Comparison of ENCODE assay signal across 18 cellular contexts in genomic region chr18:56199580-56200320, GRCh38.
DNase-seq lines count a peak whose midpoint lies in the region; ATAC-seq and TF ChIP-seq lines count a peak whose summit lies in the region.
"Had no signal": no experiment of that assay in that cellular context is flagged by ENCODE, and none has a peak within 500 bp of the region (broad histone marks: within the 10 kb centered on the region; RNA-seq: fewer than 3 reads in every experiment).

No MANE protein-coding gene starts in this region.

- peak overlapping the region; percentile 44 for H3K27ac Mint-ChIP-seq in endothelial cell (ENCODE audit: unreplicated experiment)
- no peak overlapping the region for H3K27ac Mint-ChIP-seq in CD8-positive, alpha-beta memory T cell
- H3K27ac Mint-ChIP-seq: activated CD4-positive, alpha-beta memory T cell treated with anti-CD3 and anti-CD28 coated beads, Interleukin-2, amount 10 ng/mL, durations not matched to agents 7 days and 5 days; activated naive CD4-positive, alpha-beta T cell treated with anti-CD3 and anti-CD28 coated beads for 36 hours; mesothelial cell of epicardium had no signal

- intact Hi-C loops in PC-3 (cut with micrococcal nuclease) = no loop called here

- CTCF ChIA-PET in PC-3 (lab: Charles Lee) = no interaction called here
- CTCF ChIA-PET in CD8-positive, alpha-beta memory T cell (lab: Charles Lee) = no interaction called here

- TF ChIP-seq CTCF in PC-3 (conservative IDR thresholded peaks at IDR 0.05; ENCODE audit: low read depth, low read length) (no peak), endothelial cell (IDR thresholded peaks at IDR 0.05; ENCODE audit: unreplicated experiment) (no peak), smooth muscle cell (IDR thresholded peaks at IDR 0.05; ENCODE audit: borderline replicate concordance, insufficient read depth, poor library complexity, severe bottlenecking) (no peak)

- H3K79me2 ChIP-seq in PC-3 (ENCODE audit: low read length) = no peaks in the 10 kb centered on the region
- no peaks in the 10 kb centered on the region for H3K79me2 ChIP-seq in smooth muscle cell (ENCODE audit: low read depth)

- H3F3A ChIP-seq in PC-3 (ENCODE audit: low read length, unreplicated experiment) (no peaks in the 10 kb centered on the region), smooth muscle cell (ENCODE audit: low read depth) (no peaks in the 10 kb centered on the region)

- no peaks in the 10 kb centered on the region for H3K9me3 Mint-ChIP-seq in endothelial cell (ENCODE audit: unreplicated experiment)
- H3K9me3 Mint-ChIP-seq in CD8-positive, alpha-beta memory T cell = peaks cover 0 to 7% (median 0%) of the 10 kb centered on the region in 5 donors
- H3K9me3 Mint-ChIP-seq: activated CD4-positive, alpha-beta memory T cell treated with anti-CD3 and anti-CD28 coated beads, Interleukin-2, amount 10 ng/mL, durations not matched to agents 7 days and 5 days had no signal

- peaks cover 21% of the 10 kb centered on the region for H3K4me1 Mint-ChIP-seq in endothelial cell (ENCODE audit: unreplicated experiment)
- H3K4me1 Mint-ChIP-seq in CD8-positive, alpha-beta memory T cell = no peaks in the 10 kb centered on the region
- H3K4me1 Mint-ChIP-seq: activated CD4-positive, alpha-beta memory T cell treated with anti-CD3 and anti-CD28 coated beads, Interleukin-2, amount 10 ng/mL, durations not matched to agents 7 days and 5 days had no signal

- no peaks in the 10 kb centered on the region for H3K36me3 ChIP-seq in PC-3 (ENCODE audit: low read depth, low read length)
- no peaks in the 10 kb centered on the region for H3K36me3 ChIP-seq in mesodermal cell (ENCODE audit: control insufficient read depth, insufficient read depth, low read length)
- no peaks in the 10 kb centered on the region for H3K36me3 ChIP-seq in smooth muscle cell (ENCODE audit: low read depth)
- H3K36me3 ChIP-seq in CD8-positive, alpha-beta memory T cell (ENCODE audit: insufficient read depth, low read length) = no peaks in the 10 kb centered on the region
- H3K36me3 ChIP-seq: ascending aorta, colonic mucosa, SJCRH30 had no signal

- H3K9me3 ChIP-seq in PC-3 (ENCODE audit: low read length) (no peaks in the 10 kb centered on the region), mesodermal cell (ENCODE audit: control insufficient read depth, low read length) (peaks cover 3% of the 10 kb centered on the region), smooth muscle cell (replicated peaks; ENCODE audit: low read depth) (peaks cover 7% of the 10 kb centered on the region)
- H3K9me3 ChIP-seq in CD8-positive, alpha-beta memory T cell (ENCODE audit: low read length) = no peaks in the 10 kb centered on the region
- H3K9me3 ChIP-seq: colonic mucosa, SJCRH30 had no signal

- H3K4me3 ChIP-seq in PC-3 (ENCODE audit: low read length) (no peak overlapping the region), mesodermal cell (ENCODE audit: extremely low read depth, insufficient read depth, low read length, poor library complexity, severe bottlenecking) (no peak overlapping the region), smooth muscle cell (no peak overlapping the region)
- H3K4me3 ChIP-seq in CD8-positive, alpha-beta memory T cell (ENCODE audit: low read length) = no peak overlapping the region
- H3K4me3 ChIP-seq: ascending aorta; BLaER1 treated with 17β-estradiol and CSF1 and Interleukin-3, amounts not matched to agents 10 nM and 100 nM; colonic mucosa; SJCRH30 had no signal

- H4K20me1 ChIP-seq in PC-3 (ENCODE audit: low read length) (no peaks in the 10 kb centered on the region), smooth muscle cell (ENCODE audit: low read depth) (no peaks in the 10 kb centered on the region)
- H4K20me1 ChIP-seq: BLaER1 treated with 17β-estradiol and CSF1 and Interleukin-3, amounts not matched to agents 10 nM and 100 nM had no signal

- H3K27me3 Mint-ChIP-seq in endothelial cell (ENCODE audit: unreplicated experiment) = no peaks in the 10 kb centered on the region
- H3K27me3 Mint-ChIP-seq in CD8-positive, alpha-beta memory T cell = no peaks in the 10 kb centered on the region
- H3K27me3 Mint-ChIP-seq: activated CD4-positive, alpha-beta memory T cell treated with anti-CD3 and anti-CD28 coated beads, Interleukin-2, amount 10 ng/mL, durations not matched to agents 7 days and 5 days had no signal

- 94 to 100% methylated on average over 4 to 5 of the region's 8 CpGs for WGBS in mesodermal cell (ENCODE audit: insufficient coverage in 2 of 2), 2 experiments
- 89% methylated on average over 8 of the region's 8 CpGs for WGBS in smooth muscle cell (ENCODE audit: low lambda C conversion rate)

- no peak overlapping the region for H3K9ac ChIP-seq in PC-3 (ENCODE audit: low read length)
- H3K9ac ChIP-seq in smooth muscle cell (ENCODE audit: low read depth) = no peak overlapping the region
- H3K9ac ChIP-seq: BLaER1 treated with 17β-estradiol and CSF1 and Interleukin-3, amounts not matched to agents 10 nM and 100 nM had no signal

- ATAC-seq in PC-3 (no peak), GM18870 (IDR thresholded peaks at IDR 0.05; ENCODE audit: unreplicated experiment) (no peak)

- H3K36me3 Mint-ChIP-seq in endothelial cell (ENCODE audit: low read depth, unreplicated experiment) = peaks cover 4% of the 10 kb centered on the region
- H3K36me3 Mint-ChIP-seq in CD8-positive, alpha-beta memory T cell = no peaks in the 10 kb centered on the region
- H3K36me3 Mint-ChIP-seq: mesothelial cell of epicardium had no signal

- no peak overlapping the region for H3K27ac ChIP-seq in PC-3 (ENCODE audit: low read length)
- peak overlapping the region; percentile 80 for H3K27ac ChIP-seq in mesodermal cell (ENCODE audit: low read depth, low read length, severe bottlenecking)
- H3K27ac ChIP-seq in smooth muscle cell (ENCODE audit: low read depth) = peak overlapping the region; percentile 72
- no peak overlapping the region for H3K27ac ChIP-seq in CD8-positive, alpha-beta memory T cell (ENCODE audit: low read depth, low read length)
- H3K27ac ChIP-seq: BLaER1 treated with 17β-estradiol and CSF1 and Interleukin-3, amounts not matched to agents 10 nM and 100 nM; colonic mucosa; SJCRH30 had no signal

- POLR2A ChIA-PET in PC-3 (lab: Charles Lee; ENCODE audit: unreplicated experiment) = no interaction called here
- POLR2A ChIA-PET in CD8-positive, alpha-beta memory T cell (lab: Charles Lee) = no interaction called here

- H3K27me3 ChIP-seq in PC-3 (ENCODE audit: low read length) = no peaks in the 10 kb centered on the region
- no peaks in the 10 kb centered on the region for H3K27me3 ChIP-seq in smooth muscle cell (ENCODE audit: low read depth)
- no peaks in the 10 kb centered on the region for H3K27me3 ChIP-seq in CD8-positive, alpha-beta memory T cell (ENCODE audit: insufficient read depth, low read length, poor library complexity, severe bottlenecking)
- H3K27me3 ChIP-seq: ascending aorta; BLaER1 treated with 17β-estradiol and CSF1 and Interleukin-3, amounts not matched to agents 10 nM and 100 nM; colonic mucosa; SJCRH30 had no signal

- no peaks in the 10 kb centered on the region for H3K9me2 ChIP-seq in PC-3 (replicated peaks; ENCODE audit: low read length)

- H2AFZ ChIP-seq in PC-3 (ENCODE audit: low read length) = peak overlapping the region; percentile 16; the same call in 1 of the 2 replicates
- no peak overlapping the region for H2AFZ ChIP-seq in smooth muscle cell (ENCODE audit: low read depth)

- DNase-seq in PC-3 = no peak
- no peak for DNase-seq in endothelial cell (ENCODE audit: low spot score)
- DNase-seq in smooth muscle cell (lab: John Stamatoyannopoulos, UW; ENCODE audit: unreplicated experiment) = no peak
- DNase-seq in CD8-positive, alpha-beta memory T cell = no peak
- DNase-seq in medulla oblongata (ENCODE audit: extremely low spot score) = no peak
- DNase-seq: activated CD4-positive, alpha-beta memory T cell treated with anti-CD3 and anti-CD28 coated beads, Interleukin-2, amount 10 ng/mL, durations not matched to agents 7 days and 5 days; activated naive CD4-positive, alpha-beta T cell treated with anti-CD3 and anti-CD28 coated beads for 36 hours; activated T-cell treated with anti-CD3 and anti-CD28 coated beads, Interleukin-2, amount 50 U/mL, for 1 hour; colonic mucosa; retina; SJCRH30; stimulated activated CD4-positive, alpha-beta T cell treated with anti-CD3 and anti-CD28 coated beads, Interleukin-1b, Interleukin-23, amount 100 ng/mL, for 48 hours had no signal

- H3K4me2 ChIP-seq in PC-3 (ENCODE audit: low read length) (no peak overlapping the region), smooth muscle cell (peak overlapping the region; percentile 12)

- BruUV-seq in PC-3 (replicated peaks; lab: Mats Ljungman, UMichigan) = no TSS peak

- H3K4me1 ChIP-seq in PC-3 (ENCODE audit: insufficient read depth, low read length) = peaks cover 12% of the 10 kb centered on the region
- H3K4me1 ChIP-seq in mesodermal cell (ENCODE audit: control insufficient read depth, insufficient read depth, low read length, poor library complexity, severe bottlenecking) = peaks cover 33% of the 10 kb centered on the region
- H3K4me1 ChIP-seq in smooth muscle cell (ENCODE audit: low read depth) = no peaks in the 10 kb centered on the region
- no peaks in the 10 kb centered on the region for H3K4me1 ChIP-seq in CD8-positive, alpha-beta memory T cell (ENCODE audit: insufficient read depth, low read length)
- H3K4me1 ChIP-seq: colonic mucosa, SJCRH30 had no signal

- H3K4me3 Mint-ChIP-seq in endothelial cell (ENCODE audit: unreplicated experiment) = no peak overlapping the region
- H3K4me3 Mint-ChIP-seq in CD8-positive, alpha-beta memory T cell = no peak overlapping the region
- H3K4me3 Mint-ChIP-seq: activated CD4-positive, alpha-beta memory T cell treated with anti-CD3 and anti-CD28 coated beads, Interleukin-2, amount 10 ng/mL, durations not matched to agents 7 days and 5 days; activated naive CD4-positive, alpha-beta T cell treated with anti-CD3 and anti-CD28 coated beads for 36 hours; mesothelial cell of epicardium; neural crest cell had no signal

Comparison
In these comparisons a context has a peak if more than half of its experiments do, and no peak if none do; other contexts are left out.
1. H3K27ac ChIP-seq: peak in mesodermal cell (single experiment) and smooth muscle cell (single experiment); none in PC-3 (single experiment) and CD8-positive, alpha-beta memory T cell (single experiment).